16 cellular contexts compared by ENCODE assay signal in genomic region chr11:468493-468892, GRCh38. TPM values are rescaled to one million over a fixed set of nuclear protein-coding genes. Genes with fewer than 3 reads are reported as not detected.
A peak's percentile ranks its signal among the peaks of the same experiment; 100 is the strongest.
DNase-seq lines count a peak whose midpoint lies in the region; ATAC-seq, FAIRE-seq and TF ChIP-seq lines count a peak whose summit lies in the region.
"Had no signal": no experiment of that assay in that cellular context is flagged by ENCODE, and none has a peak within 500 bp of the region (broad histone marks: within the 10 kb centered on the region; RNA-seq: fewer than 3 reads in every experiment).

No MANE protein-coding gene starts in this region.

- H3K4me1 ChIP-seq in A549 (peaks cover 19% of the 10 kb centered on the region), left ventricle myocardium inferior (peaks cover 31% of the 10 kb centered on the region), ovary (ENCODE audit: insufficient read depth) (peaks cover 15% of the 10 kb centered on the region)
- H3K4me1 ChIP-seq: SJCRH30 had no signal

- no peaks in the 10 kb centered on the region for H3K27me3 ChIP-seq in left ventricle myocardium inferior (ENCODE audit: low read depth)
- H3K27me3 ChIP-seq in ovary = no peaks in the 10 kb centered on the region
- H3K27me3 ChIP-seq: neutrophil, SJCRH30 had no signal

- intact Hi-C loops in left ventricle myocardium inferior (cut with micrococcal nuclease) = no loop called here
- intact Hi-C loops in ovary (cut with DNase I) = no loop called here

- no peaks in the 10 kb centered on the region for H3K9me3 ChIP-seq in A549
- H3K9me3 ChIP-seq in left ventricle myocardium inferior (replicated peaks) = no peaks in the 10 kb centered on the region
- H3K9me3 ChIP-seq in ovary = no peaks in the 10 kb centered on the region
- H3K9me3 ChIP-seq: neutrophil, SJCRH30 had no signal

- no peak for TF ChIP-seq POLR2A in A549 (IDR thresholded peaks at IDR 0.05; ENCODE audit: low read length)
- no peak for TF ChIP-seq POLR2A in ovary (IDR thresholded peaks at IDR 0.05)

- TF ChIP-seq RAD21 in A549 (conservative IDR thresholded peaks at IDR 0.05 in 1 of 2, IDR thresholded peaks at IDR 0.05 in 1 of 2) = no peak

- POLR2A ChIA-PET in A549 (lab: Yijun Ruan, JAX) = no interaction called here

- H3K4me2 ChIP-seq in A549 = no peak overlapping the region; the same call in 2 of the 3 replicates

- WGBS in A549 (ENCODE audit: missing lambda C conversion rate) = 89% methylated on average over 6 of the region's 6 CpGs
- 29 to 50% (median 35%) methylated on average over 6 of the region's 6 CpGs for WGBS in ovary, 3 donors

- TF ChIP-seq EP300 in A549 (IDR thresholded peaks at IDR 0.05) = no peak
- TF ChIP-seq EP300 in ovary (IDR thresholded peaks at IDR 0.05) = no peak

- ATAC-seq in A549 (no peak), HG02973 (IDR thresholded peaks at IDR 0.05; ENCODE audit: unreplicated experiment) (no peak), GM21528 (IDR thresholded peaks at IDR 0.05; ENCODE audit: low FRiP score, unreplicated experiment) (no peak)
- ATAC-seq: activated CD4-positive, CD25-positive, alpha-beta regulatory T cell treated with anti-CD3 and anti-CD28 coated beads, Interleukin-2, amount 50 U/mL, for 24 hours; stimulated activated naive B cell treated with anti-CD40 and anti-IgM and Interleukin-4, amounts not matched to agents 10 μg/mL and 1 μg/mL and 100 μg/mL, for 72 hours had no signal

- H3K36me3 ChIP-seq in left ventricle myocardium inferior (peaks cover 15% of the 10 kb centered on the region), ovary (no peaks in the 10 kb centered on the region)
- H3K36me3 ChIP-seq: neutrophil had no signal

- CTCF ChIA-PET in A549 (lab: Yijun Ruan, JAX) = interaction anchor here (10.7 kb wide), 1 partner anchor 19 kb away, joined by 67 read pairs; the partner anchor contains the start of gene PTDSS2

- H3K27ac ChIP-seq in A549 = peak overlapping the region; percentile 75 to 81; a peak in 5 of 6 replicates
- H3K27ac ChIP-seq in VCaP = peak overlapping the region; percentile 27; the same call in 1 of the 2 replicates
- H3K27ac ChIP-seq in left ventricle myocardium inferior (replicated peaks) = peak overlapping the region; percentile 79
- peak overlapping the region; percentile 39 to 69 for H3K27ac ChIP-seq in ovary
- H3K27ac ChIP-seq: epithelial cell of prostate, neutrophil, SJCRH30 had no signal

- DNase-seq in A549 (ENCODE audit: low read depth in 1 of 2, low spot score in 1 of 2) (no peak), left ventricle myocardium inferior (no peak), ovary (no peak), NCI-H2107 (lab: John Stamatoyannopoulos, UW) (no peak)
- no peak for DNase-seq in activated CD4-positive, alpha-beta T cell treated with anti-CD3 and anti-CD28 coated beads for 48 hours
- DNase-seq: activated T-cell treated with anti-CD3 and anti-CD28 coated beads, Interleukin-2, amount 50 U/mL, for 48 hours; aorta; DMS79; SJCRH30; stimulated activated naive B cell treated with anti-CD40 and anti-IgM and Interleukin-4, amounts not matched to agents 10 μg/mL and 1 μg/mL and 100 μg/mL, for 72 hours had no signal

- FAIRE-seq in A549 (lab: Jason Lieb, UNC) = no peak

- H3K4me3 ChIP-seq in A549 = no peak overlapping the region
- H3K4me3 ChIP-seq in left ventricle myocardium inferior = peak overlapping the region; percentile 32
- H3K4me3 ChIP-seq in ovary = no peak overlapping the region
- H3K4me3 ChIP-seq: SJCRH30 had no signal

- TF ChIP-seq CTCF in A549 (IDR thresholded peaks at IDR 0.05) (no peak), VCaP (conservative IDR thresholded peaks at IDR 0.05) (no peak), left ventricle myocardium inferior (IDR thresholded peaks at IDR 0.05; ENCODE audit: borderline replicate concordance) (no peak), ovary (IDR thresholded peaks at IDR 0.05) (no peak)

TF ChIP-seq in A549, 52 proteins besides CTCF, POLR2A, EP300 and RAD21:
- no peak for TF ChIP-seq HEYL (CRISPR knock-in tag; IDR thresholded peaks at IDR 0.05)
- TF ChIP-seq HES2 (IDR thresholded peaks at IDR 0.05) = no peak
- no peak for TF ChIP-seq HOXB5 (CRISPR knock-in tag; IDR thresholded peaks at IDR 0.05)
- TF ChIP-seq, protein P1, sequence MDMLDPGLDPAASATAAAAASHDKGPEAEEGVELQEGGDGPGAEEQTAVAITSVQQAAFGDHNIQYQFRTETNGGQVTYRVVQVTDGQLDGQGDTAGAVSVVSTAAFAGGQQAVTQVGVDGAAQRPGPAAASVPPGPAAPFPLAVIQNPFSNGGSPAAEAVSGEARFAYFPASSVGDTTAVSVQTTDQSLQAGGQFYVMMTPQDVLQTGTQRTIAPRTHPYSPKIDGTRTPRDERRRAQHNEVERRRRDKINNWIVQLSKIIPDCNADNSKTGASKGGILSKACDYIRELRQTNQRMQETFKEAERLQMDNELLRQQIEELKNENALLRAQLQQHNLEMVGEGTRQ (IDR thresholded peaks at IDR 0.05) = no peak
- TF ChIP-seq FOSB (CRISPR knock-in tag; IDR thresholded peaks at IDR 0.05) = no peak
- TF ChIP-seq CBX8 (IDR thresholded peaks at IDR 0.05) = no peak
- TF ChIP-seq PHF8 (IDR thresholded peaks at IDR 0.05; ENCODE audit: borderline replicate concordance, low read depth) = no peak
- TF ChIP-seq, protein P2, sequence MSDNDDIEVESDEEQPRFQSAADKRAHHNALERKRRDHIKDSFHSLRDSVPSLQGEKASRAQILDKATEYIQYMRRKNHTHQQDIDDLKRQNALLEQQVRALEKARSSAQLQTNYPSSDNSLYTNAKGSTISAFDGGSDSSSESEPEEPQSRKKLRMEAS (IDR thresholded peaks at IDR 0.05) = no peak
- no peak for TF ChIP-seq NPAS2 (CRISPR knock-in tag; IDR thresholded peaks at IDR 0.05; ENCODE audit: borderline replicate concordance)
- no peak for TF ChIP-seq HOXB13 (CRISPR knock-in tag; IDR thresholded peaks at IDR 0.05; ENCODE audit: low read depth)
- TF ChIP-seq RCOR1 (IDR thresholded peaks at IDR 0.05; ENCODE audit: low read depth, low read length) = no peak
- TF ChIP-seq EHF (CRISPR knock-in tag; IDR thresholded peaks at IDR 0.05) = no peak
- no peak for TF ChIP-seq ZFP36 (IDR thresholded peaks at IDR 0.05; ENCODE audit: borderline replicate concordance, partially characterized antibody)
- no peak for TF ChIP-seq FOSL2 (IDR thresholded peaks at IDR 0.05)
- no peak for TF ChIP-seq FOSL2 (CRISPR knock-in tag; IDR thresholded peaks at IDR 0.05)
- TF ChIP-seq NFE2L2 (conservative IDR thresholded peaks at IDR 0.05; ENCODE audit: low read length) = no peak
- TF ChIP-seq RFX5 (IDR thresholded peaks at IDR 0.05) = no peak
- TF ChIP-seq BHLHE40 (IDR thresholded peaks at IDR 0.05; ENCODE audit: low read depth, low read length) = no peak
- no peak for TF ChIP-seq PBX3 (IDR thresholded peaks at IDR 0.05)

RNA-seq across cellular contexts. Expression of gene PTDSS2, which starts 18.4 kb away (rescaled TPM):
- polyA plus RNA-seq in A549 (2011; rRNA removed) (23.4 and 28.9 TPM in 2 replicates), A549 (2017; fragmentation: RNase III; extraction: RNeasy Plus Mini Kit Qiagen cat#74134 plus additional on column Dnase treatment) (34.3 to 39.4 TPM (median 38.9 TPM) in 3 replicates), ovary (10 to 100 TPM; 17.1 to 38.6 TPM)
- polyA plus RNA-seq in A549 (2012; cell fraction: cytosol; rRNA removed) = 43.5 and 48.7 TPM in 2 replicates
- 275 TPM in 2 replicates for polyA plus RNA-seq in A549 (2012; cell fraction: nucleus; rRNA removed)
- 40.7 and 47.5 TPM in 2 replicates for polyA minus RNA-seq in A549 (2011; rRNA and poly(A)+ RNA removed)
- total RNA-seq in left ventricle myocardium inferior (30.2 TPM), ovary (10 to 100 TPM; 34.4 to 56.5 (median 42.7) TPM)

RNA-seq across cellular contexts. Expression of gene ANO9, which starts 26.7 kb away (rescaled TPM):
- 0.66 and 0.70 TPM in 2 replicates for polyA plus RNA-seq in A549 (2011; rRNA removed)
- 0.26 and 0.32 TPM in 2 replicates for polyA plus RNA-seq in A549 (2012; cell fraction: cytosol; rRNA removed)
- 6.3 and 6.6 TPM in 2 replicates for polyA plus RNA-seq in A549 (2012; cell fraction: nucleus; rRNA removed)
- polyA plus RNA-seq in A549 (2017; fragmentation: RNase III; extraction: RNeasy Plus Mini Kit Qiagen cat#74134 plus additional on column Dnase treatment) = 0.50 to 0.55 TPM (median 0.51 TPM) in 3 replicates
- 0.44 and 0.58 TPM in 2 replicates for polyA minus RNA-seq in A549 (2011; rRNA and poly(A)+ RNA removed)
- 0.11 TPM for total RNA-seq in left ventricle myocardium inferior
- total RNA-seq in ovary = 10 to 100 TPM in 1 of 7 donors, 1 to 10 TPM in 2, under 1 TPM in 4; 0.15 to 11.4 (median 0.82) TPM
- under 1 TPM; 0.12 to 0.31 TPM for polyA plus RNA-seq in ovary

RNA-seq across cellular contexts. Expression of gene RNH1, which starts 38.5 kb away (rescaled TPM):
- polyA plus RNA-seq in A549 (2011; rRNA removed) = 85.8 and 108 TPM in 2 replicates
- polyA plus RNA-seq in A549 (2012; cell fraction: cytosol; rRNA removed) = 179 and 244 TPM in 2 replicates
- 443 and 610 TPM in 2 replicates for polyA plus RNA-seq in A549 (2012; cell fraction: nucleus; rRNA removed)
- polyA plus RNA-seq in A549 (2017; fragmentation: RNase III; extraction: RNeasy Plus Mini Kit Qiagen cat#74134 plus additional on column Dnase treatment) = 131 to 135 TPM (median 135 TPM) in 3 replicates
- 52.4 and 83.7 TPM in 2 replicates for polyA minus RNA-seq in A549 (2011; rRNA and poly(A)+ RNA removed)
- total RNA-seq in left ventricle myocardium inferior = 142 TPM
- total RNA-seq in ovary = 100 to 1,000 TPM; 105 to 233 (median 169) TPM
- 100 to 1,000 TPM in 1 of 2 donors, 10 to 100 TPM in 1; 17.4 to 147 TPM for polyA plus RNA-seq in ovary

RNA-seq across cellular contexts. Expression of gene SIGIRR, which starts 53.7 kb away (rescaled TPM):
- polyA plus RNA-seq in A549 (2011; rRNA removed) = 27.7 and 27.8 TPM in 2 replicates
- 72.5 and 84.6 TPM in 2 replicates for polyA plus RNA-seq in A549 (2012; cell fraction: cytosol; rRNA removed)
- 85.6 and 86.4 TPM in 2 replicates for polyA plus RNA-seq in A549 (2012; cell fraction: nucleus; rRNA removed)
- polyA plus RNA-seq in A549 (2017; fragmentation: RNase III; extraction: RNeasy Plus Mini Kit Qiagen cat#74134 plus additional on column Dnase treatment) = 56.6 to 66.4 TPM (median 58.6 TPM) in 3 replicates
- polyA minus RNA-seq in A549 (2011; rRNA and poly(A)+ RNA removed) = 5.3 and 13.2 TPM in 2 replicates
- 34.9 TPM for total RNA-seq in left ventricle myocardium inferior
- total RNA-seq in ovary = 10 to 100 TPM; 15.0 to 52.6 (median 27.5) TPM
- 10 to 100 TPM in 1 of 2 donors, 1 to 10 TPM in 1; 1.5 to 39.5 TPM for polyA plus RNA-seq in ovary
- total RNA-seq: SJCRH30 had no signal

Comparison
In these comparisons a context has a peak if more than half of its experiments do, and no peak if none do; other contexts are left out.
1. H3K27ac ChIP-seq: peak in every context shown above with its lines; median percentile 79 in left ventricle myocardium inferior; 78 in A549; 54 in ovary; 27 in VCaP.